1 cellular context compared by ENCODE assay signal in the genomic region with DNA sequence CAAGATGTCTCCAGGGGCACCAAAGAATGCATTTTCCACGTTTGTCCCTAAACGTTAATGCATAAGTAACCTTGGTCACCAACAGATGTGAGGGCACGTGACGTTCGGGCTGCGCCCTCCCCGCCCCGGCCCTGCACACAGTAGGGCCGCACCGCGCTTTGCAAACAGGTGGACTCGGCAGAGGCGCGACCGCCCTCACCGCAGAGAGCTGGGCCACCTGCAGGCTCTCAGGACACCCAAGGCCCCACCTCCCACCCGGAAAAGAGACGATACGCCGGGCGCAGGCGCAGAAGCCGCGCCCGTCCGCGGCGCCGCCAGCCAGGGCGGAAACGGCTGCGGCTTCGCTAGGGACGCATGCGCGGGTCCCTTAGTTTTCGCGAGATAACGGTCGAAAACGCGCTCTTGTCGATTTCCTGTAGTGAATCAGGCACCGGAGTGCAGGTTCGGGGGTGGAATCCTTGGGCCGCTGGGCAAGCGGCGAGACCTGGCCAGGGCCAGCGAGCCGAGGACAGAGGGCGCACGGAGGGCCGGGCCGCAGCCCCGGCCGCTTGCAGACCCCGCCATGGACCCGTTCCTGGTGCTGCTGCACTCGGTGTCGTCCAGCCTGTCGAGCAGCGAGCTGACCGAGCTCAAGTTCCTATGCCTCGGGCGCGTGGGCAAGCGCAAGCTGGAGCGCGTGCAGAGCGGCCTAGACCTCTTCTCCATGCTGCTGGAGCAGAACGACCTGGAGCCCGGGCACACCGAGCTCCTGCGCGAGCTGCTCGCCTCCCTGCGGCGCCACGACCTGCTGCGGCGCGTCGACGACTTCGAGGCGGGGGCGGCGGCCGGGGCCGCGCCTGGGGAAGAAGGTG.
TF ChIP-seq lines count a peak whose summit lies in the region.

A gene with protein sequence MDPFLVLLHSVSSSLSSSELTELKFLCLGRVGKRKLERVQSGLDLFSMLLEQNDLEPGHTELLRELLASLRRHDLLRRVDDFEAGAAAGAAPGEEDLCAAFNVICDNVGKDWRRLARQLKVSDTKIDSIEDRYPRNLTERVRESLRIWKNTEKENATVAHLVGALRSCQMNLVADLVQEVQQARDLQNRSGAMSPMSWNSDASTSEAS (plus strand): TSS at position 399 of the 851 bp plus-strand sequence. CDS start 164 bp downstream, at position 563.

TF ChIP-seq in HEK293, 187 proteins besides CTCF, POLR2A, EP300 and RAD21 (continued from another document):
- no peak for TF ChIP-seq ZNF266 (tag by site-specific recombination; IDR thresholded peaks at IDR 0.05; ENCODE audit: low read depth)
- TF ChIP-seq ZNF155 (tag by site-specific recombination; IDR thresholded peaks at IDR 0.05) = no peak
- TF ChIP-seq ZNF394 (tag by site-specific recombination; IDR thresholded peaks at IDR 0.05; ENCODE audit: borderline replicate concordance) = no peak
- TF ChIP-seq GLI2 (tag by site-specific recombination; IDR thresholded peaks at IDR 0.05; ENCODE audit: borderline replicate concordance, low read depth) = no peak
- TF ChIP-seq OSR2 (tag by site-specific recombination; IDR thresholded peaks at IDR 0.05) = no peak
- TF ChIP-seq ZNF514 (tag by site-specific recombination; IDR thresholded peaks at IDR 0.05) = no peak
- no peak for TF ChIP-seq ZNF521 (tag by site-specific recombination; IDR thresholded peaks at IDR 0.05)
- TF ChIP-seq ZNF747 (tag by site-specific recombination; IDR thresholded peaks at IDR 0.05) = no peak
- TF ChIP-seq ZBTB17 (tag by site-specific recombination; IDR thresholded peaks at IDR 0.05) = peak; percentile 77
- TF ChIP-seq ZNF426 (tag by site-specific recombination; IDR thresholded peaks at IDR 0.05) = no peak
- TF ChIP-seq ZNF529 (tag by site-specific recombination; IDR thresholded peaks at IDR 0.05; ENCODE audit: insufficient replicate concordance) = no peak
- TF ChIP-seq ZNF654 (tag by site-specific recombination; IDR thresholded peaks at IDR 0.05; ENCODE audit: low read depth) = no peak
- TF ChIP-seq, protein P1, sequence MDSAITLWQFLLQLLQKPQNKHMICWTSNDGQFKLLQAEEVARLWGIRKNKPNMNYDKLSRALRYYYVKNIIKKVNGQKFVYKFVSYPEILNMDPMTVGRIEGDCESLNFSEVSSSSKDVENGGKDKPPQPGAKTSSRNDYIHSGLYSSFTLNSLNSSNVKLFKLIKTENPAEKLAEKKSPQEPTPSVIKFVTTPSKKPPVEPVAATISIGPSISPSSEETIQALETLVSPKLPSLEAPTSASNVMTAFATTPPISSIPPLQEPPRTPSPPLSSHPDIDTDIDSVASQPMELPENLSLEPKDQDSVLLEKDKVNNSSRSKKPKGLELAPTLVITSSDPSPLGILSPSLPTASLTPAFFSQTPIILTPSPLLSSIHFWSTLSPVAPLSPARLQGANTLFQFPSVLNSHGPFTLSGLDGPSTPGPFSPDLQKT (IDR thresholded peaks at IDR 0.05; ENCODE audit: borderline replicate concordance, low read depth, low read length) = peak; percentile 69; the same call in 1 of the 2 replicates
- no peak for TF ChIP-seq BCL11B (tag by site-specific recombination; IDR thresholded peaks at IDR 0.05; ENCODE audit: low read depth)
- TF ChIP-seq, protein P2, sequence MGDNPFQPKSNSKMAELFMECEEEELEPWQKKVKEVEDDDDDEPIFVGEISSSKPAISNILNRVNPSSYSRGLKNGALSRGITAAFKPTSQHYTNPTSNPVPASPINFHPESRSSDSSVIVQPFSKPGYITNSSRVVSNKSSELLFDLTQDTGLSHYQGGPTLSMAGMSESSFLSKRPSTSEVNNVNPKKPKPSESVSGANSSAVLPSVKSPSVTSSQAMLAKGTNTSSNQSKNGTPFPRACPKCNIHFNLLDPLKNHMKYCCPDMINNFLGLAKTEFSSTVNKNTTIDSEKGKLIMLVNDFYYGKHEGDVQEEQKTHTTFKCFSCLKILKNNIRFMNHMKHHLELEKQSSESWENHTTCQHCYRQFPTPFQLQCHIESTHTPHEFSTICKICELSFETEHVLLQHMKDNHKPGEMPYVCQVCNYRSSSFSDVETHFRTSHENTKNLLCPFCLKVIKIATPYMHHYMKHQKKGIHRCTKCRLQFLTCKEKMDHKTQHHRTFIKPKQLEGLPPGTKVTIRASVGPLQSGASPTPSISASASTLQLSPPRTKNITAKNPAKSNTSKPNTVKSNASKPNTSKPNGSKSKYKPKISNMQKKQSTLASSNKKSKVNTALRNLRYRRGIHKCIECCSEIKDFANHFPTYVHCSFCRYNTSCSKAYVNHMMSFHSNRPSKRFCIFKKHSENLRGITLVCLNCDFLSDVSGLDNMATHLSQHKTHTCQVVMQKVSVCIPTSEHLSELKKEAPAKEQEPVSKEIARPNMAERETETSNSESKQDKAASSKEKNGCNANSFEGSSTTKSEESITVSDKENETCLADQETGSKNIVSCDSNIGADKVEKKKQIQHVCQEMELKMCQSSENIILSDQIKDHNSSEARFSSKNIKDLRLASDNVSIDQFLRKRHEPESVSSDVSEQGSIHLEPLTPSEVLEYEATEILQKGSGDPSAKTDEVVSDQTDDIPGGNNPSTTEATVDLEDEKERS (tag by site-specific recombination; IDR thresholded peaks at IDR 0.05) = no peak
- no peak for TF ChIP-seq GFI1B (tag by site-specific recombination; IDR thresholded peaks at IDR 0.05)
- TF ChIP-seq MYNN (tag by site-specific recombination; IDR thresholded peaks at IDR 0.05; ENCODE audit: borderline replicate concordance) = no peak
- TF ChIP-seq ZNF561 (tag by site-specific recombination; IDR thresholded peaks at IDR 0.05; ENCODE audit: borderline replicate concordance) = peak; percentile 57; the same call in 1 of the 2 replicates
- TF ChIP-seq ZNF214 (tag by site-specific recombination; IDR thresholded peaks at IDR 0.05; ENCODE audit: borderline replicate concordance) = no peak
- TF ChIP-seq ZNF157 (tag by site-specific recombination; IDR thresholded peaks at IDR 0.05) = no peak
- TF ChIP-seq ZBTB1 (tag by site-specific recombination; IDR thresholded peaks at IDR 0.05) = no peak
- no peak for TF ChIP-seq ZNF174 (tag by site-specific recombination; IDR thresholded peaks at IDR 0.05)
- TF ChIP-seq ZNF416 (tag by site-specific recombination; IDR thresholded peaks at IDR 0.05) = no peak
- no peak for TF ChIP-seq ZNF354C (tag by site-specific recombination; IDR thresholded peaks at IDR 0.05; ENCODE audit: borderline replicate concordance, low read depth)
- TF ChIP-seq ZNF549 (tag by site-specific recombination; IDR thresholded peaks at IDR 0.05) = no peak
- TF ChIP-seq, protein P3, sequence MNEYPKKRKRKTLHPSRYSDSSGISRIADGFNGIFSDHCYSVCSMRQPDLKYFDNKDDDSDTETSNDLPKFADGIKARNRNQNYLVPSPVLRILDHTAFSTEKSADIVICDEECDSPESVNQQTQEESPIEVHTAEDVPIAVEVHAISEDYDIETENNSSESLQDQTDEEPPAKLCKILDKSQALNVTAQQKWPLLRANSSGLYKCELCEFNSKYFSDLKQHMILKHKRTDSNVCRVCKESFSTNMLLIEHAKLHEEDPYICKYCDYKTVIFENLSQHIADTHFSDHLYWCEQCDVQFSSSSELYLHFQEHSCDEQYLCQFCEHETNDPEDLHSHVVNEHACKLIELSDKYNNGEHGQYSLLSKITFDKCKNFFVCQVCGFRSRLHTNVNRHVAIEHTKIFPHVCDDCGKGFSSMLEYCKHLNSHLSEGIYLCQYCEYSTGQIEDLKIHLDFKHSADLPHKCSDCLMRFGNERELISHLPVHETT (tag by site-specific recombination; IDR thresholded peaks at IDR 0.05) = no peak
- TF ChIP-seq, protein P4, sequence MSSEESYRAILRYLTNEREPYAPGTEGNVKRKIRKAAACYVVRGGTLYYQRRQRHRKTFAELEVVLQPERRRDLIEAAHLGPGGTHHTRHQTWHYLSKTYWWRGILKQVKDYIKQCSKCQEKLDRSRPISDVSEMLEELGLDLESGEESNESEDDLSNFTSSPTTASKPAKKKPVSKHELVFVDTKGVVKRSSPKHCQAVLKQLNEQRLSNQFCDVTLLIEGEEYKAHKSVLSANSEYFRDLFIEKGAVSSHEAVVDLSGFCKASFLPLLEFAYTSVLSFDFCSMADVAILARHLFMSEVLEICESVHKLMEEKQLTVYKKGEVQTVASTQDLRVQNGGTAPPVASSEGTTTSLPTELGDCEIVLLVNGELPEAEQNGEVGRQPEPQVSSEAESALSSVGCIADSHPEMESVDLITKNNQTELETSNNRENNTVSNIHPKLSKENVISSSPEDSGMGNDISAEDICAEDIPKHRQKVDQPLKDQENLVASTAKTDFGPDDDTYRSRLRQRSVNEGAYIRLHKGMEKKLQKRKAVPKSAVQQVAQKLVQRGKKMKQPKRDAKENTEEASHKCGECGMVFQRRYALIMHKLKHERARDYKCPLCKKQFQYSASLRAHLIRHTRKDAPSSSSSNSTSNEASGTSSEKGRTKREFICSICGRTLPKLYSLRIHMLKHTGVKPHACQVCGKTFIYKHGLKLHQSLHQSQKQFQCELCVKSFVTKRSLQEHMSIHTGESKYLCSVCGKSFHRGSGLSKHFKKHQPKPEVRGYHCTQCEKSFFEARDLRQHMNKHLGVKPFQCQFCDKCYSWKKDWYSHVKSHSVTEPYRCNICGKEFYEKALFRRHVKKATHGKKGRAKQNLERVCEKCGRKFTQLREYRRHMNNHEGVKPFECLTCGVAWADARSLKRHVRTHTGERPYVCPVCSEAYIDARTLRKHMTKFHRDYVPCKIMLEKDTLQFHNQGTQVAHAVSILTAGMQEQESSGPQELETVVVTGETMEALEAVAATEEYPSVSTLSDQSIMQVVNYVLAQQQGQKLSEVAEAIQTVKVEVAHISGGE (tag by site-specific recombination; conservative IDR thresholded peaks at IDR 0.05; ENCODE audit: low read depth) = no peak
- TF ChIP-seq ZNF140 (tag by site-specific recombination; IDR thresholded peaks at IDR 0.05) = no peak
- TF ChIP-seq GLIS2 (tag by site-specific recombination; IDR thresholded peaks at IDR 0.05) = peak; percentile 59; the same call in 1 of the 2 replicates
